8 cellular contexts compared by ENCODE assay signal in genomic region chr1:6625579-6626149, GRCh38.
DNase-seq lines count a peak whose midpoint lies in the region; ATAC-seq and TF ChIP-seq lines count a peak whose summit lies in the region.

No MANE protein-coding gene starts in this region.

- ATAC-seq in GM18520 (IDR thresholded peaks at IDR 0.05; ENCODE audit: unreplicated experiment) (peak; percentile 6), HG03521 (IDR thresholded peaks at IDR 0.05; ENCODE audit: unreplicated experiment) (no peak)

- H3K36me3 ChIP-seq in iPS-18a (ENCODE audit: control insufficient read depth, low read depth, low read length), result peaks cover 39% of the 10 kb centered on the region

- DNase-seq in KG1 (lab: John Stamatoyannopoulos, UW), result peak; percentile 9
- peak; percentile 42 for DNase-seq in amniotic epithelial cell (ENCODE audit: low read depth)
- DNase-seq in stimulated activated CD8-positive, alpha-beta memory T cell treated with anti-CD3 and anti-CD28 coated beads, Interleukin-4, amount 100 ng/mL, for 48 hours, result peak; percentile 43
- DNase-seq in NCI-H1694 treated with DMSO at 0.1 percent for 48 hours (lab: John Stamatoyannopoulos, UW), result no peak

- peaks cover 3% of the 10 kb centered on the region for H3K4me1 ChIP-seq in iPS-18a (ENCODE audit: control insufficient read depth, low read depth, low read length)

- H3K27me3 ChIP-seq in iPS-18a (ENCODE audit: control insufficient read depth, insufficient read depth, low read length), result no peaks in the 10 kb centered on the region

- H3K9ac ChIP-seq in iPS-18a (ENCODE audit: low read length), result peak overlapping the region; percentile 60

- peak overlapping the region; percentile 74 for H3K4me3 ChIP-seq in iPS-18a (ENCODE audit: low read length)

- H3K27ac ChIP-seq in 22Rv1, result peak overlapping the region; percentile 90
- H3K27ac ChIP-seq in iPS-18a (ENCODE audit: low read length), result no peak overlapping the region

- no peak for TF ChIP-seq CTCF in 22Rv1 (IDR thresholded peaks at IDR 0.05)

- no peaks in the 10 kb centered on the region for H3K9me3 ChIP-seq in iPS-18a (ENCODE audit: control insufficient read depth, low read depth, low read length)
